Comparison of ENCODE assay signal across 1 cellular context in the genomic region with DNA sequence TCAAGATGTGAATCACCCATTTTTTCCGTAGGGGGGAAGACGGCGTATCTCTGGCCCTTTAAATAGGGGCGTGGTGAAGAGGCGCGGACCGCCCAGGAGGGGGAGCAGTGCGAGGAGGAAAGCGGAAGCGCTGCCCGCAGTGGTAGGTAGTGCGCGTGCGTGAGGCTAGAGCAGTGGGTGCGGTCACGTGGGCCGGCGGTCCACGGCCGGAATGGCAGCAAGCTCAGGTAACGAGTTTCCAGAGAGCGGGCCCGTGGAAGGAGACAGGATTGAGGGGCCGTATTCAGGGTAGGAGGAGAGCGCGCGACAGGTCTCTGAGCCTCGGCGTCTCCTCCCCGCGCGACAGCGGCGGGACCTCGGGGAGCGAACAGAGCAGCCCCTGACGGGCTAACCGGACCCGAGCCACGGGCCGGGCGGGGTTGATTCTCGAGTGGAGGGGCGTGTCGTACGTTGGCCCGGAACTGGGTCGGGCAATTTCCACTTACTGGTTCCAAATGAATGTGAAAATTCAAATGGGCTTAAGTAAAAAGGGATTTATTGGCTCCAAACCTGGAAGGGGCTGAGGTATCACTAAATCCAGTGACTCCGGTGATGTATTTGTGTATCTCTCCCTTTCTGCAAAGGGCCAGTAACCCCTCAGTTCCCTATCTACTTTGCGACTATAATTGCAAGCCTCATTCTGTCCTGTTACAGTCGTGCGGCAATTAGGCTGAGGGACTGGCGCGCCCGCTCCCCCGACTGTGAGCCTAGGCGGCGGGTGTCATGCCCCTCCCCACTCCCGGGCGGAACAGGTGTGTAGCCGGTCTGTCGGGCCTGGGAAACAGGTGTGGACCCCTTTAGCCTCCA.
TF ChIP-seq lines count a peak whose summit lies in the region.

A gene with protein sequence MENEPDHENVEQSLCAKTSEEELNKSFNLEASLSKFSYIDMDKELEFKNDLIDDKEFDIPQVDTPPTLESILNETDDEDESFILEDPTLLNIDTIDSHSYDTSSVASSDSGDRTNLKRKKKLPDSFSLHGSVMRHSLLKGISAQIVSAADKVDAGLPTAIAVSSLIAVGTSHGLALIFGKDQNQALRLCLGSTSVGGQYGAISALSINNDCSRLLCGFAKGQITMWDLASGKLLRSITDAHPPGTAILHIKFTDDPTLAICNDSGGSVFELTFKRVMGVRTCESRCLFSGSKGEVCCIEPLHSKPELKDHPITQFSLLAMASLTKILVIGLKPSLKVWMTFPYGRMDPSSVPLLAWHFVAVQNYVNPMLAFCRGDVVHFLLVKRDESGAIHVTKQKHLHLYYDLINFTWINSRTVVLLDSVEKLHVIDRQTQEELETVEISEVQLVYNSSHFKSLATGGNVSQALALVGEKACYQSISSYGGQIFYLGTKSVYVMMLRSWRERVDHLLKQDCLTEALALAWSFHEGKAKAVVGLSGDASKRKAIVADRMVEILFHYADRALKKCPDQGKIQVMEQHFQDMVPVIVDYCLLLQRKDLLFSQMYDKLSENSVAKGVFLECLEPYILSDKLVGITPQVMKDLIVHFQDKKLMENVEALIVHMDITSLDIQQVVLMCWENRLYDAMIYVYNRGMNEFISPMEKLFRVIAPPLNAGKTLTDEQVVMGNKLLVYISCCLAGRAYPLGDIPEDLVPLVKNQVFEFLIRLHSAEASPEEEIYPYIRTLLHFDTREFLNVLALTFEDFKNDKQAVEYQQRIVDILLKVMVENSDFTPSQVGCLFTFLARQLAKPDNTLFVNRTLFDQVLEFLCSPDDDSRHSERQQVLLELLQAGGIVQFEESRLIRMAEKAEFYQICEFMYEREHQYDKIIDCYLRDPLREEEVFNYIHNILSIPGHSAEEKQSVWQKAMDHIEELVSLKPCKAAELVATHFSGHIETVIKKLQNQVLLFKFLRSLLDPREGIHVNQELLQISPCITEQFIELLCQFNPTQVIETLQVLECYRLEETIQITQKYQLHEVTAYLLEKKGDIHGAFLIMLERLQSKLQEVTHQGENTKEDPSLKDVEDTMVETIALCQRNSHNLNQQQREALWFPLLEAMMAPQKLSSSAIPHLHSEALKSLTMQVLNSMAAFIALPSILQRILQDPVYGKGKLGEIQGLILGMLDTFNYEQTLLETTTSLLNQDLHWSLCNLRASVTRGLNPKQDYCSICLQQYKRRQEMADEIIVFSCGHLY (N-terminal part only) (plus strand): TSS at position 168 of the 846 bp plus-strand sequence. CDS start 12,467 bp downstream, outside the sequence.

TF ChIP-seq in SK-N-SH treated with all-trans-retinoic acid at 6 μM for 48 hours, 23 proteins besides CTCF, POLR2A, EP300 and RAD21 (continued from another document):
- no peak for TF ChIP-seq CSRNP3 (CRISPR knock-in tag; IDR thresholded peaks at IDR 0.05)
